In the genomic region with DNA sequence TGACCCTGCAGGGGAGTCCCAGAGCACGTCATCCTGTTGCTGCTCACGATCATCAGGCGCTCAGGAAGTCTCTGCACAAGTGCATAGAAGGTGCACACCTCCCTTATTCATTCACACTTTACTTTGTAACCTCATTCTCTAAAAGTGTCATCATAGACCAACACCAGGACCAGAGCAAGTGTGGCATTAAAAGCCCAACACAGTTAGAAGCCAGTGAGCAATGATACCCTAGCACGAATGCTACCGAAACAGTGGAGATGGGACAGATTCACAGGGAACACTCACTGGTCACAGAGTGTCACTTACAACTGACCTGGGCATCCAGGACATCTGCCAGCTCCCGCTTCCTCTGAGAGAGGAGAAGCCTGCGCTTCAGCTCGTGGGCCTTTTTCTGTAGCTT, we compare ENCODE assay signal across 21 cellular contexts. TPM values are rescaled to one million over a fixed set of nuclear protein-coding genes. Genes with fewer than 3 reads are reported as not detected.
DNase-seq lines count a peak whose midpoint lies in the region; ATAC-seq and TF ChIP-seq lines count a peak whose summit lies in the region.
"Had no signal": no experiment of that assay in that cellular context is flagged by ENCODE, and none has a peak within 500 bp of the region (broad histone marks: within the 10 kb centered on the region; RNA-seq: fewer than 3 reads in every experiment).

No MANE protein-coding gene starts in this region.

- in situ Hi-C loops in astrocyte of the spinal cord (cut with HindIII; ENCODE audit: low sequenced_read_pairs), result no loop called here

- no peak for TF ChIP-seq CTCF in astrocyte of the spinal cord (IDR thresholded peaks at IDR 0.05; ENCODE audit: low read depth, low read length)

- no peak overlapping the region for H3K4me3 ChIP-seq in astrocyte of the spinal cord (ENCODE audit: low read depth, low read length)
- H3K4me3 ChIP-seq: GM23338, mucosa of descending colon had no signal

- DNase-seq in DMS 273 (lab: John Stamatoyannopoulos, UW; ENCODE audit: unreplicated experiment) (peak; percentile 66), DMS 273 treated with DMSO at 0.1 percent for 48 hours (lab: John Stamatoyannopoulos, UW) (no peak), LHCN-M2 (ENCODE audit: low read depth) (peak; percentile 47), astrocyte of the spinal cord (ENCODE audit: low read depth, low spot score) (peak; percentile 38), kidney tubule cell (ENCODE audit: low spot score) (peak; percentile 4), germinal center (ENCODE audit: low spot score) (no peak), H4 (ENCODE audit: low spot score) (no peak)
- DNase-seq: activated CD4-positive, alpha-beta T cell treated with anti-CD3 and anti-CD28 coated beads for 36 hours; activated CD8-positive, alpha-beta memory T cell treated with anti-CD3 and anti-CD28 coated beads, Interleukin-2, amount 10 ng/mL, durations not matched to agents 7 days and 5 days; AML-193; cortex of kidney; mucosa of descending colon; NCI-H1436 treated with DMSO at 0.1 percent for 48 hours; NCI-H748 treated with DMSO at 0.1 percent for 48 hours; SHP77 treated with DMSO at 0.1 percent for 48 hours; stimulated activated CD4-positive, alpha-beta T cell treated with anti-CD3 and anti-CD28 coated beads, Interleukin-15, amount 100 ng/mL, for 24 hours; T-helper 1 cell had no signal

- ATAC-seq in HG03354 (IDR thresholded peaks at IDR 0.05; ENCODE audit: poor library complexity, severe bottlenecking, unreplicated experiment), result no peak
- ATAC-seq: activated CD4-positive, alpha-beta T cell treated with anti-CD3 and anti-CD28 coated beads for 36 hours; activated CD8-positive, alpha-beta memory T cell treated with anti-CD3 and anti-CD28 coated beads, Interleukin-2, amount 10 ng/mL, durations not matched to agents 7 days and 5 days; activated T-helper 17 cell treated with anti-CD3 and anti-CD28 coated beads, Interleukin-2, amount 50 U/mL, for 72 hours; GM23338; mucosa of descending colon; sciatic nerve had no signal

RNA-seq across cellular contexts. Expression of a gene that starts 17.0 kb away (rescaled TPM):
- total RNA-seq in LHCN-M2 (2014; rRNA removed), result 16.3 and 19.8 TPM in 2 replicates
- 14.4 TPM for polyA plus RNA-seq in LHCN-M2 (2012)
- 10.6 and 22.8 TPM in 2 replicates for total RNA-seq in H4 (2014; rRNA removed; shearing (Covaris generic))

RNA-seq across cellular contexts. Expression of a gene that starts 17.3 kb away (rescaled TPM):
- 50.7 and 52.1 TPM in 2 replicates for total RNA-seq in LHCN-M2 (2014; rRNA removed)
- 48.8 TPM for polyA plus RNA-seq in LHCN-M2 (2012)
- 15.1 and 21.0 TPM in 2 replicates for total RNA-seq in H4 (2014; rRNA removed; shearing (Covaris generic))

RNA-seq across cellular contexts. Expression of a gene that starts 31.6 kb away (rescaled TPM):
- 0.11 TPM in 1 of 2 replicates, not detected in the other for total RNA-seq in LHCN-M2 (2014; rRNA removed)
- 0.09 TPM for polyA plus RNA-seq in LHCN-M2 (2012)
- not detected in 2 replicates for total RNA-seq in H4 (2014; rRNA removed; shearing (Covaris generic))

Comparison
In these comparisons a context has a peak if more than half of its experiments do, and no peak if none do; other contexts are left out.
1. DNase-seq: peak in DMS 273 (single experiment), LHCN-M2 (single experiment), astrocyte of the spinal cord (single experiment) and kidney tubule cell (single experiment); none in DMS 273 treated with DMSO at 0.1 percent for 48 hours (single experiment), germinal center (single experiment) and H4 (single experiment).